In genomic region chr13:35714096-35714495, GRCh38 we compare ENCODE assay signal across 23 cellular contexts.
A peak's percentile ranks its signal among the peaks of the same experiment; 100 is the strongest.
DNase-seq lines count a peak whose midpoint lies in the region; ATAC-seq and TF ChIP-seq lines count a peak whose summit lies in the region.
"Had no signal": no experiment of that assay in that cellular context is flagged by ENCODE, and none has a peak within 500 bp of the region (broad histone marks: within the 10 kb centered on the region; RNA-seq: fewer than 3 reads in every experiment).

No MANE protein-coding gene starts in this region.

- H4K20me1 ChIP-seq in fibroblast of lung (ENCODE audit: control insufficient read depth, extremely low read depth, insufficient read depth, low read length), result no peaks in the 10 kb centered on the region

- H3K23ac ChIP-seq in neuronal stem cell (ENCODE audit: low read depth, low read length, poor library complexity), result no peak overlapping the region

- no peak overlapping the region for H3K14ac ChIP-seq in neuronal stem cell (ENCODE audit: low read length)

- H3K18ac ChIP-seq in neuronal stem cell (ENCODE audit: low read length), result no peak overlapping the region

- H3K9me3 ChIP-seq in SJCRH30 (replicated peaks) (no peaks in the 10 kb centered on the region), fibroblast of lung (ENCODE audit: control insufficient read depth, insufficient read depth, low read depth, low read length) (no peaks in the 10 kb centered on the region), neuronal stem cell (replicated peaks in 1 of 2; ENCODE audit: control insufficient read depth in 2 of 2, insufficient read depth in 1 of 2, low read depth in 1 of 2, low read length in 2 of 2) (no peaks in the 10 kb centered on the region)
- H3K9me3 ChIP-seq: Caco-2, psoas muscle, upper lobe of left lung had no signal

- H3K9me3 Mint-ChIP-seq in HFFc6, result no peaks in the 10 kb centered on the region
- H3K9me3 Mint-ChIP-seq: activated CD4-positive, alpha-beta memory T cell treated with anti-CD3 and anti-CD28 coated beads, Interleukin-2, amount 10 ng/mL, durations not matched to agents 7 days and 5 days; activated naive CD4-positive, alpha-beta T cell treated with anti-CD3 and anti-CD28 coated beads for 36 hours; activated T-cell treated with anti-CD3 and anti-CD28 coated beads, Interleukin-2, amount 50 U/mL, for 24 hours; H9; stimulated activated naive CD8-positive, alpha-beta T cell treated with anti-CD3 and anti-CD28 coated beads, Interleukin-15, amount 100 ng/mL, for 72 hours had no signal

- no peak overlapping the region for H2BK15ac ChIP-seq in neuronal stem cell (ENCODE audit: low read length)

- H3K4ac ChIP-seq in neuronal stem cell (ENCODE audit: low read length), result no peak overlapping the region

- H3K4me3 ChIP-seq in SJCRH30, result peak overlapping the region; percentile 16
- H3K4me3 ChIP-seq in fibroblast of lung (replicated peaks in 1 of 4; ENCODE audit: control extremely low read depth in 1 of 4, insufficient read depth in 1 of 4, low read depth in 3 of 4, low read length in 4 of 4), result no peak overlapping the region
- no peak overlapping the region for H3K4me3 ChIP-seq in neuronal stem cell (ENCODE audit: low read length in 2 of 2)
- H3K4me3 ChIP-seq: psoas muscle, skin epidermis, upper lobe of left lung had no signal

- H3K27ac Mint-ChIP-seq in HFFc6, result peak overlapping the region; percentile 91
- H3K27ac Mint-ChIP-seq: activated CD4-positive, alpha-beta memory T cell treated with anti-CD3 and anti-CD28 coated beads, Interleukin-2, amount 10 ng/mL, durations not matched to agents 7 days and 5 days; activated naive CD4-positive, alpha-beta T cell treated with anti-CD3 and anti-CD28 coated beads for 36 hours; activated T-cell treated with anti-CD3 and anti-CD28 coated beads, Interleukin-2, amount 50 U/mL, for 24 hours; naive thymus-derived CD4-positive, alpha-beta T cell; stimulated activated naive CD8-positive, alpha-beta T cell treated with anti-CD3 and anti-CD28 coated beads, Interleukin-15, amount 100 ng/mL, for 72 hours; T-helper 17 cell had no signal

- no peaks in the 10 kb centered on the region; the same call in 1 of the 2 replicates for H3K27me3 ChIP-seq in SJCRH30
- no peaks in the 10 kb centered on the region for H3K27me3 ChIP-seq in fibroblast of lung (ENCODE audit: control insufficient read depth, insufficient read depth, low read length)
- no peaks in the 10 kb centered on the region for H3K27me3 ChIP-seq in neuronal stem cell (ENCODE audit: control insufficient read depth in 3 of 3, insufficient read depth in 3 of 3, low read depth in 1 of 3, low read length in 3 of 3)
- H3K27me3 ChIP-seq: upper lobe of left lung had no signal

- peak overlapping the region; percentile 78 for H3K4me3 Mint-ChIP-seq in HFFc6
- H3K4me3 Mint-ChIP-seq: activated CD4-positive, alpha-beta memory T cell treated with anti-CD3 and anti-CD28 coated beads, Interleukin-2, amount 10 ng/mL, durations not matched to agents 7 days and 5 days; activated naive CD4-positive, alpha-beta T cell treated with anti-CD3 and anti-CD28 coated beads for 36 hours; activated T-cell treated with anti-CD3 and anti-CD28 coated beads, Interleukin-2, amount 50 U/mL, for 24 hours; H9; naive thymus-derived CD4-positive, alpha-beta T cell; stimulated activated naive CD8-positive, alpha-beta T cell treated with anti-CD3 and anti-CD28 coated beads, Interleukin-15, amount 100 ng/mL, for 72 hours; T-helper 17 cell had no signal

- H3K79me1 ChIP-seq in neuronal stem cell (ENCODE audit: low read depth, low read length), result no peaks in the 10 kb centered on the region

- H3K36me3 ChIP-seq in SJCRH30, result no peaks in the 10 kb centered on the region
- H3K36me3 ChIP-seq in fibroblast of lung (ENCODE audit: control insufficient read depth, insufficient read depth, low read length), result no peaks in the 10 kb centered on the region
- no peaks in the 10 kb centered on the region for H3K36me3 ChIP-seq in neuronal stem cell (replicated peaks in 1 of 2; ENCODE audit: control insufficient read depth in 2 of 2, insufficient read depth in 2 of 2, low read length in 2 of 2)
- H3K36me3 ChIP-seq: upper lobe of left lung had no signal

- TF ChIP-seq CTCF in HFFc6 (IDR thresholded peaks at IDR 0.05) (no peak), fibroblast of lung (conservative IDR thresholded peaks at IDR 0.05 in 1 of 2, IDR thresholded peaks at IDR 0.05 in 1 of 2; ENCODE audit: low read depth in 1 of 2, low read length in 2 of 2) (no peak), omental fat pad (IDR thresholded peaks at IDR 0.05) (no peak)

- H2BK5ac ChIP-seq in neuronal stem cell (ENCODE audit: low read length), result no peak overlapping the region

- H3K27me3 Mint-ChIP-seq in HFFc6 (ENCODE audit: insufficient read depth), result no peaks in the 10 kb centered on the region; the same call in 1 of the 2 replicates
- H3K27me3 Mint-ChIP-seq: activated CD4-positive, alpha-beta memory T cell treated with anti-CD3 and anti-CD28 coated beads, Interleukin-2, amount 10 ng/mL, durations not matched to agents 7 days and 5 days; activated T-cell treated with anti-CD3 and anti-CD28 coated beads, Interleukin-2, amount 50 U/mL, for 24 hours; stimulated activated naive CD8-positive, alpha-beta T cell treated with anti-CD3 and anti-CD28 coated beads, Interleukin-15, amount 100 ng/mL, for 72 hours had no signal

- H3K27ac ChIP-seq in SJCRH30 (peak overlapping the region; percentile 21; the same call in 1 of the 2 replicates), fibroblast of lung (ENCODE audit: insufficient read depth, low read length) (peak overlapping the region; percentile 65), neuronal stem cell (replicated peaks; ENCODE audit: low read length) (no peak overlapping the region)
- H3K27ac ChIP-seq: psoas muscle, upper lobe of left lung had no signal

- no peaks in the 10 kb centered on the region for H3K79me2 ChIP-seq in fibroblast of lung (ENCODE audit: control insufficient read depth, insufficient read depth, low read length)

- no peaks in the 10 kb centered on the region for H3K36me3 Mint-ChIP-seq in HFFc6 (ENCODE audit: low read depth)
- H3K36me3 Mint-ChIP-seq: naive thymus-derived CD4-positive, alpha-beta T cell had no signal

- no CpG with 5 or more reads among the region's 6 CpGs for WGBS in neuronal stem cell (ENCODE audit: extremely low coverage in 2 of 2, insufficient read length in 2 of 2, insufficient replicate concordance in 1 of 2), 2 donors

- peak; percentile 31 for DNase-seq in HFFc6
- DNase-seq in SJCRH30, result peak; percentile 43 to 70
- DNase-seq in fibroblast of lung (ENCODE audit: low read depth in 2 of 2), result no peak
- no peak for DNase-seq in neuronal stem cell (ENCODE audit: low spot score)
- DNase-seq in omental fat pad (ENCODE audit: low spot score), result no peak
- DNase-seq in CD1c-positive myeloid dendritic cell (ENCODE audit: extremely low spot score), result no peak
- DNase-seq in NCI-H748 (lab: John Stamatoyannopoulos, UW; ENCODE audit: unreplicated experiment), result no peak
- DNase-seq in activated CD8-positive, alpha-beta memory T cell treated with anti-CD3 and anti-CD28 coated beads, Interleukin-2, amount 50 U/mL, for 48 hours, result no peak
- DNase-seq: activated CD4-positive, alpha-beta memory T cell treated with anti-CD3 and anti-CD28 coated beads, Interleukin-2, amount 10 ng/mL, durations not matched to agents 7 days and 5 days; activated naive CD4-positive, alpha-beta T cell treated with anti-CD3 and anti-CD28 coated beads for 36 hours; activated T-cell treated with anti-CD3 and anti-CD28 coated beads, Interleukin-2, amount 50 U/mL, for 24 hours; AML-193; Caco-2; naive thymus-derived CD4-positive, alpha-beta T cell; NCI-H187 treated with DMSO at 0.1 percent for 48 hours; NCI-H226; stimulated activated CD4-positive, alpha-beta T cell treated with anti-CD3 and anti-CD28 coated beads, Interleukin-2, amount 100 ng/mL, for 48 hours; stimulated activated naive CD8-positive, alpha-beta T cell treated with anti-CD3 and anti-CD28 coated beads, Interleukin-15, amount 100 ng/mL, for 72 hours; T-helper 17 cell had no signal

- no peak overlapping the region for H4K91ac ChIP-seq in neuronal stem cell (ENCODE audit: low read depth, low read length, poor library complexity)

- peak overlapping the region; percentile 11 for H2AK5ac ChIP-seq in neuronal stem cell (ENCODE audit: low read depth, low read length)

- H3K4me1 ChIP-seq in SJCRH30 (peaks cover 15% of the 10 kb centered on the region), fibroblast of lung (ENCODE audit: control insufficient read depth, extremely low read depth, insufficient read depth, low read length) (peaks cover 14% of the 10 kb centered on the region), neuronal stem cell (ENCODE audit: control insufficient read depth in 2 of 2, insufficient read depth in 1 of 2, low read depth in 1 of 2, low read length in 2 of 2) (peaks cover 4 to 10% of the 10 kb centered on the region in 2 donors)
- H3K4me1 ChIP-seq: Caco-2, psoas muscle had no signal

- H2AFZ ChIP-seq in fibroblast of lung (ENCODE audit: low read length) (no peak overlapping the region), neuronal stem cell (ENCODE audit: low read length) (peak overlapping the region; percentile 3)

- H4K8ac ChIP-seq in neuronal stem cell (ENCODE audit: low read depth, low read length), result no peak overlapping the region

- no peak overlapping the region for H2BK12ac ChIP-seq in neuronal stem cell (ENCODE audit: low read length)

- no peak overlapping the region for H2BK120ac ChIP-seq in neuronal stem cell (ENCODE audit: low read depth, low read length)

- peaks cover 52% of the 10 kb centered on the region for H3K4me1 Mint-ChIP-seq in HFFc6 (ENCODE audit: low read depth)
- H3K4me1 Mint-ChIP-seq: activated CD4-positive, alpha-beta memory T cell treated with anti-CD3 and anti-CD28 coated beads, Interleukin-2, amount 10 ng/mL, durations not matched to agents 7 days and 5 days; naive thymus-derived CD4-positive, alpha-beta T cell; stimulated activated naive CD8-positive, alpha-beta T cell treated with anti-CD3 and anti-CD28 coated beads, Interleukin-15, amount 100 ng/mL, for 72 hours; T-helper 17 cell had no signal

- H3K4me2 ChIP-seq in fibroblast of lung (ENCODE audit: extremely low read depth, insufficient read depth, low read length) (no peak overlapping the region), neuronal stem cell (ENCODE audit: insufficient read depth, low read length, poor library complexity, severe bottlenecking) (no peak overlapping the region)

- ATAC-seq in omental fat pad (ENCODE audit: low FRiP score), result no peak
- ATAC-seq: naive thymus-derived CD4-positive, alpha-beta T cell; stimulated activated naive CD8-positive, alpha-beta T cell treated with anti-CD3 and anti-CD28 coated beads, Interleukin-15, amount 100 ng/mL, for 72 hours; T-helper 17 cell had no signal

- H3K9ac ChIP-seq in fibroblast of lung (ENCODE audit: insufficient read depth, low read length) (no peak overlapping the region), neuronal stem cell (ENCODE audit: low read depth, low read length, poor library complexity) (no peak overlapping the region)

Comparison
In these comparisons a context has a peak if more than half of its experiments do, and no peak if none do; other contexts are left out.
1. DNase-seq: peak in HFFc6 (single experiment) and SJCRH30 (2 of 2); none in fibroblast of lung (0 of 2), neuronal stem cell (single experiment), omental fat pad (single experiment), CD1c-positive myeloid dendritic cell (single experiment), NCI-H748 (single experiment) and activated CD8-positive, alpha-beta memory T cell treated with anti-CD3 and anti-CD28 coated beads, Interleukin-2, amount 50 U/mL, for 48 hours (single experiment).